In genomic region chr9:90915693-90916092, GRCh38 we compare ENCODE assay signal across 9 cellular contexts.
A peak's percentile ranks its signal among the peaks of the same experiment; 100 is the strongest.
DNase-seq lines count a peak whose midpoint lies in the region; ATAC-seq, FAIRE-seq and TF ChIP-seq lines count a peak whose summit lies in the region.
"Had no signal": no experiment of that assay in that cellular context is flagged by ENCODE, and none has a peak within 500 bp of the region (broad histone marks: within the 10 kb centered on the region; RNA-seq: fewer than 3 reads in every experiment).

No MANE protein-coding gene starts in this region.

- ATAC-seq in HG03354 (IDR thresholded peaks at IDR 0.05; ENCODE audit: poor library complexity, severe bottlenecking, unreplicated experiment), result no peak

- H3K27me3 ChIP-seq in bronchial epithelial cell (ENCODE audit: control insufficient read depth, insufficient read depth, low read length), result no peaks in the 10 kb centered on the region
- no peaks in the 10 kb centered on the region for H3K27me3 ChIP-seq in ovary

- TF ChIP-seq CTCF in GM12864 (IDR thresholded peaks at IDR 0.05; ENCODE audit: low read depth, low read length, missing control alignments) (peak; percentile 58), bronchial epithelial cell (IDR thresholded peaks at IDR 0.05; ENCODE audit: insufficient read depth, low read length, severe bottlenecking) (peak; percentile 29), ovary (IDR thresholded peaks at IDR 0.05) (no peak)

- intact Hi-C loops in ovary (cut with DNase I), result loop anchor here (5.0 to 10.0 kb wide), 6 partner anchors 509 to 1039 kb away; partner anchors contain the start of genes NFIL3 (in 1 of the 4) and ROR2 (in 1 of the 4)

- H3K36me3 ChIP-seq in bronchial epithelial cell (ENCODE audit: control insufficient read depth, insufficient read depth, low read length) (no peaks in the 10 kb centered on the region), ovary (no peaks in the 10 kb centered on the region)

- no peak for DNase-seq in GM12864 (ENCODE audit: low read depth)
- peak; percentile 9 for DNase-seq in MV-4-11 (lab: John Stamatoyannopoulos, UW)
- DNase-seq in bronchial epithelial cell (ENCODE audit: low read depth), result no peak
- peak; percentile 25 to 42 for DNase-seq in stimulated activated CD4-positive, alpha-beta T cell treated with anti-CD3 and anti-CD28 coated beads, Interleukin-15, amount 100 ng/mL, for 48 hours (ENCODE audit: low read depth in 2 of 2)
- DNase-seq in ovary, result no peak
- no peak for DNase-seq in NCI-H2029 (lab: John Stamatoyannopoulos, UW)
- no peak for DNase-seq in NCI-H1417 treated with DMSO at 0.1 percent for 48 hours (lab: John Stamatoyannopoulos, UW)
- DNase-seq: effector memory CD8-positive, alpha-beta T cell had no signal

- no peak overlapping the region for H3K27ac ChIP-seq in ovary

- WGBS in ovary, 3 donors, result 72 to 79% (median 76%) methylated on average over 6 of the region's 6 CpGs

- no peak for TF ChIP-seq EP300 in ovary (IDR thresholded peaks at IDR 0.05)

- H3K4me3 ChIP-seq in GM12864 (ENCODE audit: low read depth, low read length), result no peak overlapping the region
- no peak overlapping the region for H3K4me3 ChIP-seq in bronchial epithelial cell (ENCODE audit: low read depth, low read length)
- H3K4me3 ChIP-seq in ovary, result no peak overlapping the region

- no peaks in the 10 kb centered on the region for H3K4me1 ChIP-seq in ovary (ENCODE audit: insufficient read depth)

- H3K9me3 ChIP-seq in ovary, result no peaks in the 10 kb centered on the region

- no peak for FAIRE-seq in bronchial epithelial cell (lab: Jason Lieb, UNC)

- no peak for TF ChIP-seq POLR2A in ovary (IDR thresholded peaks at IDR 0.05)

Comparison
In these comparisons a context has a peak if more than half of its experiments do, and no peak if none do; other contexts are left out.
1. DNase-seq: peak in MV-4-11 (single experiment) and stimulated activated CD4-positive, alpha-beta T cell treated with anti-CD3 and anti-CD28 coated beads, Interleukin-15, amount 100 ng/mL, for 48 hours (2 of 2); none in GM12864 (single experiment), bronchial epithelial cell (single experiment), ovary (0 of 5), NCI-H2029 (single experiment) and NCI-H1417 treated with DMSO at 0.1 percent for 48 hours (single experiment).
2. CTCF ChIP-seq: peak in GM12864 (single experiment) and bronchial epithelial cell (single experiment); none in ovary (0 of 3).